In genomic region chr13:75480691-75481175, GRCh38 we compare ENCODE assay signal across 8 cellular contexts. TPM values are rescaled to one million over a fixed set of nuclear protein-coding genes. Genes with fewer than 3 reads are reported as not detected.
DNase-seq lines count a peak whose midpoint lies in the region; ATAC-seq and TF ChIP-seq lines count a peak whose summit lies in the region.

No MANE protein-coding gene starts in this region.

- H3F3A ChIP-seq in GM23248 (ENCODE audit: insufficient read depth) (peaks cover 18% of the 10 kb centered on the region; the same call in 1 of the 2 replicates), neural progenitor cell (ENCODE audit: low read depth) (peaks cover 17% of the 10 kb centered on the region)

- H3K9me2 ChIP-seq in GM23248 (ENCODE audit: insufficient read depth) = no peaks in the 10 kb centered on the region

- no peak for TF ChIP-seq CTCF in neural progenitor cell (IDR thresholded peaks at IDR 0.05)

- DNase-seq in D341Med (ENCODE audit: low spot score) (peak; percentile 67), GM23248 (peak; percentile 61), NCI-H2029 treated with DMSO at 0.1 percent for 48 hours (lab: John Stamatoyannopoulos, UW) (peak; percentile 16), foreskin melanocyte (peak; percentile 26), neural progenitor cell (ENCODE audit: low spot score) (peak; percentile 65)
- peak; percentile 48 to 61 for DNase-seq in activated T-cell treated with anti-CD3 and anti-CD28 coated beads, Interleukin-2, amount 50 U/mL, for 48 hours
- no peak for DNase-seq in activated CD4-positive, CD25-positive, alpha-beta regulatory T cell (lab: John Stamatoyannopoulos, UW)

- H2AFZ ChIP-seq in GM23248 (peak overlapping the region; percentile 89), neural progenitor cell (replicated peaks) (peak overlapping the region; percentile 86)

- H3K4me3 Mint-ChIP-seq in neural progenitor cell = peak overlapping the region; percentile 97

- H4K20me1 ChIP-seq in GM23248 (ENCODE audit: insufficient read depth) (no peaks in the 10 kb centered on the region), neural progenitor cell (ENCODE audit: low read depth) (peaks cover 6% of the 10 kb centered on the region)

- no peaks in the 10 kb centered on the region for H3K27me3 ChIP-seq in GM23248 (replicated peaks; ENCODE audit: insufficient read depth)
- peaks cover 20% of the 10 kb centered on the region for H3K27me3 ChIP-seq in neural progenitor cell

- 1% methylated on average over 30 to 47 of the region's 47 CpGs for WGBS in GM23248 (ENCODE audit: low coverage in 1 of 2, low lambda C conversion rate in 2 of 2, missing lambda C conversion rate in 2 of 2), 2 experiments

- H3K4me2 ChIP-seq in GM23248 (ENCODE audit: unreplicated experiment) (peak overlapping the region; percentile 85), neural progenitor cell (peak overlapping the region; percentile 82)

- H3K36me3 Mint-ChIP-seq in neural progenitor cell = no peaks in the 10 kb centered on the region

- H3K9me3 Mint-ChIP-seq in neural progenitor cell = no peaks in the 10 kb centered on the region

- peaks cover 9% of the 10 kb centered on the region for H3K4me1 ChIP-seq in GM23248 (ENCODE audit: insufficient read depth)
- peaks cover 9% of the 10 kb centered on the region for H3K4me1 ChIP-seq in neural progenitor cell

- no peaks in the 10 kb centered on the region for H3K9me3 ChIP-seq in GM23248 (ENCODE audit: low read depth)
- no peaks in the 10 kb centered on the region for H3K9me3 ChIP-seq in neural progenitor cell (ENCODE audit: low read depth)

- ATAC-seq in GM18517 (IDR thresholded peaks at IDR 0.05; ENCODE audit: unreplicated experiment) = no peak

- H3K9ac ChIP-seq in GM23248 = peak overlapping the region; percentile 76
- no peak overlapping the region for H3K9ac ChIP-seq in neural progenitor cell

- H3K27ac Mint-ChIP-seq in neural progenitor cell = no peak overlapping the region

- in situ Hi-C loops in GM23248 (cut with MboI) = no loop called here

- H3K4me3 ChIP-seq in GM23248 = peak overlapping the region; percentile 84
- peak overlapping the region; percentile 72 for H3K4me3 ChIP-seq in neural progenitor cell

- H3K4me1 Mint-ChIP-seq in neural progenitor cell = peaks cover 19% of the 10 kb centered on the region

- H3K36me3 ChIP-seq in GM23248 (ENCODE audit: low read depth) (no peaks in the 10 kb centered on the region), neural progenitor cell (no peaks in the 10 kb centered on the region)

- H3K27ac ChIP-seq in GM23248 (no peak overlapping the region), neural progenitor cell (no peak overlapping the region)

- H3K27me3 Mint-ChIP-seq in neural progenitor cell (ENCODE audit: insufficient read depth, low read depth) = peaks cover 3% of the 10 kb centered on the region

- H3K79me2 ChIP-seq in GM23248 (ENCODE audit: insufficient read depth) = peaks cover 45% of the 10 kb centered on the region
- peaks cover 23% of the 10 kb centered on the region for H3K79me2 ChIP-seq in neural progenitor cell (ENCODE audit: low read depth)

RNA-seq across cellular contexts. Expression of gene TBC1D4, which starts 1.2 kb away (rescaled TPM):
- total RNA-seq in GM23248 (2014; rRNA removed; shearing (Covaris generic)) = 13.5 and 19.3 TPM in 2 replicates
- polyA plus RNA-seq in GM23248 (2016; fragmentation: Nextera tagmentation; extraction: Ambion mirVana) = 5.5 and 6.7 TPM in 2 replicates
- total RNA-seq in neural progenitor cell (ENCODE audit: low replicate concordance) = 14.3 and 15.8 TPM in 2 replicates

RNA-seq across cellular contexts. Expression of gene COMMD6, which starts 56.9 kb away (rescaled TPM):
- 79.3 and 100 TPM in 2 replicates for total RNA-seq in GM23248 (2014; rRNA removed; shearing (Covaris generic))
- polyA plus RNA-seq in GM23248 (2016; fragmentation: Nextera tagmentation; extraction: Ambion mirVana) = 361 and 364 TPM in 2 replicates
- 77.5 and 123 TPM in 2 replicates for total RNA-seq in neural progenitor cell (ENCODE audit: low replicate concordance)

Comparison
In these comparisons a context has a peak if more than half of its experiments do, and no peak if none do; other contexts are left out.
1. DNase-seq: peak in D341Med (single experiment), GM23248 (single experiment), NCI-H2029 treated with DMSO at 0.1 percent for 48 hours (single experiment), activated T-cell treated with anti-CD3 and anti-CD28 coated beads, Interleukin-2, amount 50 U/mL, for 48 hours (2 of 2), foreskin melanocyte (single experiment) and neural progenitor cell (single experiment); none in activated CD4-positive, CD25-positive, alpha-beta regulatory T cell (0 of 4).